8 cellular contexts compared by ENCODE assay signal in genomic region chr11:20387262-20388095, GRCh38. TPM values are rescaled to one million over a fixed set of nuclear protein-coding genes. Genes with fewer than 3 reads are reported as not detected.
DNase-seq lines count a peak whose midpoint lies in the region; ATAC-seq, FAIRE-seq and TF ChIP-seq lines count a peak whose summit lies in the region.

PRMT3 (plus strand) TSS chr11:20387716; CDS start chr11:20387747, 31 bp downstream.

- no peaks in the 10 kb centered on the region for H3K27me3 Mint-ChIP-seq in nephron (ENCODE audit: low read depth)

- TF ChIP-seq CTCF in fibroblast of pulmonary artery (IDR thresholded peaks at IDR 0.05; ENCODE audit: low read length, missing control alignments) (no peak), nephron (IDR thresholded peaks at IDR 0.05; ENCODE audit: unreplicated experiment in 3 of 3) (peak in 1 of 3 experiments; percentile 99)

- ATAC-seq in stimulated activated naive CD8-positive, alpha-beta T cell treated with anti-CD3 and anti-CD28 coated beads, Interleukin-15, Interleukin-2, amounts not matched to agents 100 U/mL and 50 U/mL, for 24 hours = peak; percentile 89

- H3K4me3 ChIP-seq in MG63 = peak within 1 kb of the TSS; percentile 94
- H3K4me3 ChIP-seq in fibroblast of pulmonary artery (replicated peaks; ENCODE audit: low read depth, low read length) = peak within 1 kb of the TSS; percentile 77

- FAIRE-seq in G401.6 (lab: Jason Lieb, UNC) = peak; percentile 23

- peak within 1 kb of the TSS; percentile 94 to 100 (median 97) for H3K27ac Mint-ChIP-seq in nephron

- peak within 1 kb of the TSS; percentile 98 to 99 (median 99) for H3K4me3 Mint-ChIP-seq in nephron

- H3K27me3 ChIP-seq in MG63 = no peaks in the 10 kb centered on the region

- H3K36me3 ChIP-seq in MG63 = peaks cover 16% of the 10 kb centered on the region

- peaks cover 9% of the 10 kb centered on the region for H3K36me3 Mint-ChIP-seq in nephron (ENCODE audit: low read depth)

- peaks cover 11% of the 10 kb centered on the region for H3K4me1 Mint-ChIP-seq in nephron

- H3K9me3 ChIP-seq in MG63 = no peaks in the 10 kb centered on the region

- H3K9me3 Mint-ChIP-seq in nephron = no peaks in the 10 kb centered on the region

- DNase-seq in HCEC 1CT (peak; percentile 95), MG63 (peak; percentile 92), SHP77 (lab: John Stamatoyannopoulos, UW) (peak; percentile 62 to 81), fibroblast of pulmonary artery (ENCODE audit: low read depth) (peak; percentile 97)
- peak; percentile 97 for DNase-seq in activated effector memory CD4-positive, alpha-beta T cell treated with Interleukin-2 at 50 U/mL for 16 hours
- peak; percentile 97 for DNase-seq in stimulated activated naive CD8-positive, alpha-beta T cell treated with anti-CD3 and anti-CD28 coated beads, Interleukin-15, Interleukin-2, amounts not matched to agents 100 U/mL and 50 U/mL, for 24 hours

RNA-seq across cellular contexts. Expression of gene PRMT3, which starts in this region (rescaled TPM):
- total RNA-seq in MG63 (2014; rRNA removed; shearing (Covaris generic); ENCODE audit: low replicate concordance) = 19.0 and 30.7 TPM in 2 replicates

Comparison
In these comparisons a context has a peak if more than half of its experiments do, and no peak if none do; other contexts are left out.
1. Peak in every context shown above with its lines: DNase-seq, ATAC-seq and H3K4me3 ChIP-seq.